Comparison of ENCODE assay signal across 17 cellular contexts in genomic region chr13:33183431-33184130, GRCh38.
DNase-seq lines count a peak whose midpoint lies in the region; ATAC-seq, FAIRE-seq and TF ChIP-seq lines count a peak whose summit lies in the region.
"Had no signal": no experiment of that assay in that cellular context is flagged by ENCODE, and none has a peak within 500 bp of the region (broad histone marks: within the 10 kb centered on the region; RNA-seq: fewer than 3 reads in every experiment).

No MANE protein-coding gene starts in this region.

- TF ChIP-seq CTCF in kidney (IDR thresholded peaks at IDR 0.05; ENCODE audit: borderline replicate concordance, extremely low read depth, insufficient read depth) (no peak), vagina (IDR thresholded peaks at IDR 0.05) (no peak), natural killer cell (IDR thresholded peaks at IDR 0.05) (no peak)

- peak overlapping the region; percentile 42 for H3K27ac ChIP-seq in angular gyrus (ENCODE audit: low read depth, low read length)
- peak overlapping the region; percentile 36 to 67 for H3K27ac ChIP-seq in kidney (ENCODE audit: low read depth in 2 of 2, low read length in 2 of 2)
- H3K27ac ChIP-seq in vagina = peak overlapping the region; percentile 28
- H3K27ac ChIP-seq: 22Rv1 had no signal

- no peak for FAIRE-seq in kidney (lab: Jason Lieb, UNC)
- FAIRE-seq: GM12891 had no signal

- intact Hi-C loops in activated CD4-positive, alpha-beta T cell treated with anti-CD3 and anti-CD28 coated beads, Interleukin-2, amount 10 ng/mL, durations not matched to agents 24 days and 14 days (cut with micrococcal nuclease) = no loop called here
- intact Hi-C loops in kidney (cut with DNase I) (no loop called here), vagina (cut with DNase I) (no loop called here), natural killer cell (cut with micrococcal nuclease) (no loop called here)

- DNase-seq in activated CD4-positive, alpha-beta T cell treated with anti-CD3 and anti-CD28 coated beads, Interleukin-2, amount 10 ng/mL, durations not matched to agents 24 days and 14 days = no peak
- no peak for DNase-seq in activated CD4-positive, alpha-beta T cell treated with anti-CD3 and anti-CD28 coated beads for 48 hours
- no peak for DNase-seq in kidney
- no peak for DNase-seq in vagina (ENCODE audit: extremely low spot score in 2 of 2)
- DNase-seq in SIG-M5 treated with dmso at 0.1 percent for 504 hours (lab: John Stamatoyannopoulos, UW; ENCODE audit: unreplicated experiment) = no peak
- DNase-seq in effector memory CD8-positive, alpha-beta T cell = no peak
- DNase-seq in natural killer cell = no peak
- DNase-seq: activated CD4-positive, alpha-beta T cell treated with anti-CD3 and anti-CD28 coated beads for 4 hours; activated T-cell treated with anti-CD3 and anti-CD28 coated beads, Interleukin-2, amount 50 U/mL, for 48 hours; amniotic stem cell; left cardiac atrium; naive thymus-derived CD8-positive, alpha-beta T cell; SW 1271 had no signal

- H3K9me3 ChIP-seq in kidney (ENCODE audit: control insufficient read depth in 1 of 2, low read length in 2 of 2) (no peaks in the 10 kb centered on the region), vagina (no peaks in the 10 kb centered on the region)

- H3K4me3 ChIP-seq in kidney (ENCODE audit: low read length in 2 of 2) (no peak overlapping the region), vagina (no peak overlapping the region)
- H3K4me3 ChIP-seq: GM23338 had no signal

- H3K36me3 ChIP-seq in kidney (ENCODE audit: control insufficient read depth in 1 of 2, insufficient read depth in 2 of 2, low read length in 2 of 2) = no peaks in the 10 kb centered on the region
- no peaks in the 10 kb centered on the region for H3K36me3 ChIP-seq in vagina

- H3K4me3 Mint-ChIP-seq in activated CD4-positive, alpha-beta T cell treated with anti-CD3 and anti-CD28 coated beads, Interleukin-2, amount 10 ng/mL, durations not matched to agents 24 days and 14 days = no peak overlapping the region
- no peak overlapping the region for H3K4me3 Mint-ChIP-seq in effector memory CD8-positive, alpha-beta T cell
- H3K4me3 Mint-ChIP-seq in natural killer cell = no peak overlapping the region
- H3K4me3 Mint-ChIP-seq: GM23338; naive thymus-derived CD8-positive, alpha-beta T cell had no signal

- TF ChIP-seq POLR2A in vagina (IDR thresholded peaks at IDR 0.05) = no peak

- H3K9ac ChIP-seq in kidney (ENCODE audit: low read length in 2 of 2) = no peak overlapping the region

- H3K27me3 ChIP-seq in vagina = no peaks in the 10 kb centered on the region

- H3K4me1 ChIP-seq in kidney (ENCODE audit: control insufficient read depth in 1 of 2, insufficient read depth in 1 of 2, low read depth in 1 of 2, low read length in 2 of 2) (peaks cover 43 to 52% of the 10 kb centered on the region in 2 donors), vagina (peaks cover 46% of the 10 kb centered on the region)

- peaks cover 3% of the 10 kb centered on the region for H3K27me3 Mint-ChIP-seq in activated CD4-positive, alpha-beta T cell treated with anti-CD3 and anti-CD28 coated beads, Interleukin-2, amount 10 ng/mL, durations not matched to agents 24 days and 14 days
- H3K27me3 Mint-ChIP-seq in effector memory CD8-positive, alpha-beta T cell = peaks cover 29 to 64% of the 10 kb centered on the region in 2 donors
- H3K27me3 Mint-ChIP-seq in natural killer cell (ENCODE audit: low read depth in 2 of 2) = peaks cover 0 to 8% of the 10 kb centered on the region in 2 donors

- H3K4me1 Mint-ChIP-seq in activated CD4-positive, alpha-beta T cell treated with anti-CD3 and anti-CD28 coated beads, Interleukin-2, amount 10 ng/mL, durations not matched to agents 24 days and 14 days = peaks cover 29% of the 10 kb centered on the region
- peaks cover 0 to 3% of the 10 kb centered on the region in 2 donors for H3K4me1 Mint-ChIP-seq in effector memory CD8-positive, alpha-beta T cell (ENCODE audit: low read depth in 2 of 2)
- H3K4me1 Mint-ChIP-seq in natural killer cell = peaks cover 6 to 7% of the 10 kb centered on the region in 2 donors

- H3K27ac Mint-ChIP-seq in activated CD4-positive, alpha-beta T cell treated with anti-CD3 and anti-CD28 coated beads, Interleukin-2, amount 10 ng/mL, durations not matched to agents 24 days and 14 days = peak overlapping the region; percentile 69
- no peak overlapping the region for H3K27ac Mint-ChIP-seq in effector memory CD8-positive, alpha-beta T cell
- no peak overlapping the region for H3K27ac Mint-ChIP-seq in natural killer cell
- H3K27ac Mint-ChIP-seq: GM23338; naive thymus-derived CD8-positive, alpha-beta T cell had no signal

- H3K36me3 Mint-ChIP-seq in activated CD4-positive, alpha-beta T cell treated with anti-CD3 and anti-CD28 coated beads, Interleukin-2, amount 10 ng/mL, durations not matched to agents 24 days and 14 days (ENCODE audit: low read depth) = peaks cover 12% of the 10 kb centered on the region
- no peaks in the 10 kb centered on the region for H3K36me3 Mint-ChIP-seq in effector memory CD8-positive, alpha-beta T cell (ENCODE audit: insufficient read depth)
- no peaks in the 10 kb centered on the region for H3K36me3 Mint-ChIP-seq in natural killer cell
- H3K36me3 Mint-ChIP-seq: naive thymus-derived CD8-positive, alpha-beta T cell had no signal

- ATAC-seq in effector memory CD8-positive, alpha-beta T cell (replicated peaks) = no peak
- no peak for ATAC-seq in natural killer cell
- ATAC-seq: GM23338; naive thymus-derived CD8-positive, alpha-beta T cell had no signal

- H3K9me3 Mint-ChIP-seq in activated CD4-positive, alpha-beta T cell treated with anti-CD3 and anti-CD28 coated beads, Interleukin-2, amount 10 ng/mL, durations not matched to agents 24 days and 14 days = peaks cover 10% of the 10 kb centered on the region
- H3K9me3 Mint-ChIP-seq in effector memory CD8-positive, alpha-beta T cell = no peaks in the 10 kb centered on the region
- peaks cover 0 to 2% of the 10 kb centered on the region in 2 donors for H3K9me3 Mint-ChIP-seq in natural killer cell
- H3K9me3 Mint-ChIP-seq: GM23338; naive thymus-derived CD8-positive, alpha-beta T cell had no signal
